In the genomic region with DNA sequence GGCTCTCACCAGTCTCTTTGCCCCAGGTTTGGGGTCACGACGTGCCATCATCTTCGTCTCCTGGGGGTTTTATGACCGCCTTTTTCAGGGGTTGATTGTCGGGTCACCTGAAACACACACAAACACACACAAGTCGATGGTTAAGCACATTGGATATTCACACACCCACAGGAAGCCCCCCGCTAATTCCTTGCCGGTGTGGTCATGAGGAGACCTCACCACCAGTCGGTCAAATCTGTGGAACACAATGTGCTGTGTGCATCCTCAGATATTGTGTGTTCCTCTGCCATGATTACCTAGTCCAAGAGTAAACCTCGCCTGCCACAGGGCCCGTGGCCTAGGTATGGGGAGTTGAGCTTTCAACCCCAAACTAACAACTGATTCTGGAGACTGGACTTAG, we compare ENCODE assay signal across 7 cellular contexts. TPM values are rescaled to one million over a fixed set of nuclear protein-coding genes. Genes with fewer than 3 reads are reported as not detected.
"Had no signal": no experiment of that assay in that cellular context is flagged by ENCODE, and none has a peak within 500 bp of the region (broad histone marks: within the 10 kb centered on the region; RNA-seq: fewer than 3 reads in every experiment).

No MANE protein-coding gene starts in this region.

RNA-seq across cellular contexts. Expression of gene FAM90A1, which starts 2.6 kb away (rescaled TPM):
- total RNA-seq: chondrocyte, dermis blood vessel endothelial cell, dermis microvascular lymphatic vessel endothelial cell, endothelial cell of umbilical vein, fibroblast of villous mesenchyme, gastrocnemius medialis, gastroesophageal sphincter had no signal
